Comparison of ENCODE assay signal across 8 cellular contexts in genomic region chr4:185424905-185425599, GRCh38. TPM values are rescaled to one million over a fixed set of nuclear protein-coding genes. Genes with fewer than 3 reads are reported as not detected.
DNase-seq lines count a peak whose midpoint lies in the region; ATAC-seq, FAIRE-seq and TF ChIP-seq lines count a peak whose summit lies in the region.

No MANE protein-coding gene starts in this region.

- H3K27ac Mint-ChIP-seq in activated naive CD8-positive, alpha-beta T cell treated with anti-CD3 and anti-CD28 coated beads for 36 hours: peak overlapping the region; percentile 98

- in situ Hi-C loops in IMR-90 (cut with MboI; ENCODE audit: low sequenced_read_pairs): no loop called here

- peak overlapping the region; percentile 9 to 99 for H4K8ac ChIP-seq in IMR-90 (ENCODE audit: low read depth in 2 of 2, low read length in 2 of 2)

- H3K4me3 Mint-ChIP-seq in activated naive CD8-positive, alpha-beta T cell treated with anti-CD3 and anti-CD28 coated beads for 36 hours: peak overlapping the region; percentile 87

- H3K79me1 ChIP-seq in IMR-90 (ENCODE audit: low read depth in 1 of 2, low read length in 2 of 2): peaks cover 14 to 23% of the 10 kb centered on the region in 2 experiments

- peak overlapping the region; percentile 92 for H3K4me2 ChIP-seq in A549
- peak overlapping the region; percentile 100 for H3K4me2 ChIP-seq in IMR-90 (ENCODE audit: low read depth, low read length)

- peak overlapping the region; percentile 93 for H3K9ac ChIP-seq in IMR-90 (ENCODE audit: low read depth, low read length)

- H3K4me1 ChIP-seq in A549: 0 out of 3 replicates have a peak, but pooled peaks cover 6% of the 10 kb centered on the region
- H3K4me1 ChIP-seq in IMR-90 (ENCODE audit: control insufficient read depth, insufficient read depth, low read length): peaks cover 5% of the 10 kb centered on the region; the same call in 1 of the 2 replicates
- H3K4me1 ChIP-seq in right atrium auricular region: peaks cover 0 to 47% of the 10 kb centered on the region in 2 donors

- no peak for FAIRE-seq in A549 (lab: Jason Lieb, UNC)

- TF ChIP-seq POLR2A in A549 (IDR thresholded peaks at IDR 0.05; ENCODE audit: low read length) (no peak), IMR-90 (IDR thresholded peaks at IDR 0.05; ENCODE audit: low read depth, low read length) (no peak)

- H3K27ac ChIP-seq in A549 (peak overlapping the region; percentile 90 to 95), IMR-90 (ENCODE audit: insufficient read depth, low read length) (peak overlapping the region; percentile 96), right atrium auricular region (peak overlapping the region; percentile 94 to 96)

- peak overlapping the region; percentile 84 for H4K91ac ChIP-seq in IMR-90 (ENCODE audit: insufficient read depth, low read depth, low read length)

- TF ChIP-seq RAD21 in A549 (conservative IDR thresholded peaks at IDR 0.05 in 1 of 2, IDR thresholded peaks at IDR 0.05 in 1 of 2) (no peak), IMR-90 (IDR thresholded peaks at IDR 0.05; ENCODE audit: low read length) (no peak)

- H3K4me3 ChIP-seq in A549 (peak overlapping the region; percentile 74), IMR-90 (ENCODE audit: insufficient read depth, low read depth, low read length) (peak overlapping the region; percentile 63), right atrium auricular region (peak overlapping the region; percentile 69 to 91)

- peak overlapping the region; percentile 84; the same call in 1 of the 2 replicates for H2AK5ac ChIP-seq in IMR-90 (ENCODE audit: low read depth, low read length)

- peak overlapping the region; percentile 10 for H3K18ac ChIP-seq in IMR-90 (ENCODE audit: low read depth, low read length)

- BruUV-seq in IMR-90 (replicated peaks; lab: Mats Ljungman, UMichigan): TSS peak; percentile 77

- H3K9me3 Mint-ChIP-seq in activated naive CD8-positive, alpha-beta T cell treated with anti-CD3 and anti-CD28 coated beads for 36 hours: no peaks in the 10 kb centered on the region

- peak overlapping the region; percentile 44 for H4K5ac ChIP-seq in IMR-90 (ENCODE audit: low read depth, low read length)

- peak overlapping the region; percentile 86 for H3K14ac ChIP-seq in IMR-90 (replicated peaks; ENCODE audit: low read depth, low read length)

- no peak for TF ChIP-seq CTCF in A549 (IDR thresholded peaks at IDR 0.05)
- no peak for TF ChIP-seq CTCF in IMR-90 (conservative IDR thresholded peaks at IDR 0.05; ENCODE audit: low read depth, low read length)
- TF ChIP-seq CTCF in right atrium auricular region (IDR thresholded peaks at IDR 0.05): no peak

- peak overlapping the region; percentile 94 for H3K4ac ChIP-seq in IMR-90 (ENCODE audit: low read depth, low read length)

- H3K9me3 ChIP-seq in A549: no peaks in the 10 kb centered on the region
- H3K9me3 ChIP-seq in IMR-90 (ENCODE audit: control insufficient read depth, insufficient read depth, low read length): no peaks in the 10 kb centered on the region
- H3K9me3 ChIP-seq in right atrium auricular region: no peaks in the 10 kb centered on the region

- DNase-seq in A549 (ENCODE audit: low read depth in 1 of 2, low spot score in 1 of 2): no peak
- peak; percentile 36 for DNase-seq in IMR-90
- DNase-seq in activated naive CD8-positive, alpha-beta T cell treated with anti-CD3 and anti-CD28 coated beads for 36 hours: no peak
- no peak for DNase-seq in right atrium auricular region (ENCODE audit: low spot score)
- no peak for DNase-seq in sciatic nerve (ENCODE audit: low spot score)
- no peak for DNase-seq in NCI-H1048 (lab: John Stamatoyannopoulos, UW)

- 16% methylated on average over 11 of the region's 12 CpGs for WGBS in A549 (ENCODE audit: missing lambda C conversion rate)
- WGBS in IMR-90 (ENCODE audit: extremely low coverage in 2 of 2, insufficient read length in 1 of 2), 2 experiments: 50% methylated on average over 2 of the region's 12 CpGs; no CpG with 5 or more reads in 1 of the 2 experiments

- H4K20me1 ChIP-seq in IMR-90 (ENCODE audit: insufficient read depth, low read length): peaks cover 6% of the 10 kb centered on the region; the same call in 1 of the 2 replicates

- H2AFZ ChIP-seq in IMR-90 (replicated peaks; ENCODE audit: low read length, poor library complexity): peak overlapping the region; percentile 97

- POLR2A ChIA-PET in A549 (lab: Yijun Ruan, JAX): interaction anchor here (0.6 to 1.6 kb wide), 3 partner anchors 15 to 171 kb away, joined by 3 to 8 read pairs (median 4); partner anchors contain the start of genes ANKRD37 and LRP2BP
- POLR2A ChIA-PET in IMR-90 (lab: Charles Lee; ENCODE audit: unreplicated experiment): interaction anchor here (0.6 kb wide), 1 partner anchor 13 kb away, joined by 3 read pairs; no protein-coding TSS in a partner anchor

- peaks cover 12% of the 10 kb centered on the region for H3K36me3 Mint-ChIP-seq in activated naive CD8-positive, alpha-beta T cell treated with anti-CD3 and anti-CD28 coated beads for 36 hours

- H3K27me3 ChIP-seq in IMR-90 (ENCODE audit: control insufficient read depth, insufficient read depth, low read length) (no peaks in the 10 kb centered on the region), right atrium auricular region (no peaks in the 10 kb centered on the region)

- dilution Hi-C loops in IMR-90 (cut with HindIII; ENCODE audit: low sequenced_read_pairs, unreplicated experiment): no loop called here

- H2BK120ac ChIP-seq in IMR-90 (ENCODE audit: low read depth, low read length): peak overlapping the region; percentile 99

- peaks cover 4% of the 10 kb centered on the region for H3K27me3 Mint-ChIP-seq in activated naive CD8-positive, alpha-beta T cell treated with anti-CD3 and anti-CD28 coated beads for 36 hours

- peaks cover 25% of the 10 kb centered on the region for H3K4me1 Mint-ChIP-seq in activated naive CD8-positive, alpha-beta T cell treated with anti-CD3 and anti-CD28 coated beads for 36 hours

- intact Hi-C loops in IMR-90 (cut with micrococcal nuclease) (loop anchor here (2.0 to 5.0 kb wide), 2 partner anchors 46 to 172 kb away; partner anchors contain the start of gene CCDC110), sciatic nerve (cut with DNase I) (no loop called here)

- H3K23ac ChIP-seq in IMR-90 (ENCODE audit: low read depth, low read length): peak overlapping the region; percentile 64

- CTCF ChIA-PET in A549 (lab: Yijun Ruan, JAX) (interaction anchor here (1.0 kb wide), 2 partner anchors 22 to 44 kb away, joined by 3 read pairs; no protein-coding TSS in a partner anchor), IMR-90 (lab: Yijun Ruan, JAX) (no interaction called here)

- H3K56ac ChIP-seq in IMR-90 (ENCODE audit: extremely low read depth, insufficient read depth, low read length): peak overlapping the region; percentile 87

- H3K9me1 ChIP-seq in IMR-90 (ENCODE audit: insufficient read depth, low read length): peaks cover 11% of the 10 kb centered on the region

- ATAC-seq in A549 (peak; percentile 62 to 68), GM18499 (IDR thresholded peaks at IDR 0.05; ENCODE audit: insufficient read depth, unreplicated experiment) (peak; percentile 3), IMR-90 (ENCODE audit: low read depth) (peak; percentile 54), sciatic nerve (peak; percentile 28), GM21360 (IDR thresholded peaks at IDR 0.05; ENCODE audit: unreplicated experiment) (no peak)

- H3K36me3 ChIP-seq in IMR-90 (ENCODE audit: control insufficient read depth, insufficient read depth, low read length): no peaks in the 10 kb centered on the region
- peaks cover 6% of the 10 kb centered on the region for H3K36me3 ChIP-seq in right atrium auricular region

- H2BK5ac ChIP-seq in IMR-90 (ENCODE audit: low read depth, low read length, poor library complexity, severe bottlenecking): peak overlapping the region; percentile 96

- H2AK9ac ChIP-seq in IMR-90 (replicated peaks; ENCODE audit: low read depth, low read length, poor library complexity): peak overlapping the region; percentile 48

- H2BK15ac ChIP-seq in IMR-90 (ENCODE audit: low read depth, low read length): peak overlapping the region; percentile 27; the same call in 1 of the 3 replicates

- no peak overlapping the region for H2BK20ac ChIP-seq in IMR-90 (ENCODE audit: low read depth, low read length)

- TF ChIP-seq EP300 in A549 (IDR thresholded peaks at IDR 0.05): no peak

RNA-seq across cellular contexts. Expression of gene UFSP2, which starts 0.7 kb away (rescaled TPM):
- polyA plus RNA-seq in A549 (2011; rRNA removed) (32.3 and 35.7 TPM in 2 replicates), A549 (2017; fragmentation: RNase III; extraction: RNeasy Plus Mini Kit Qiagen cat#74134 plus additional on column Dnase treatment) (14.8 to 16.0 TPM (median 15.1 TPM) in 3 replicates), IMR-90 (2012; rRNA removed) (19.4 and 21.8 TPM in 2 replicates)
- polyA plus RNA-seq in A549 (2012; cell fraction: cytosol; rRNA removed): 8.0 and 8.9 TPM in 2 replicates
- polyA plus RNA-seq in A549 (2012; cell fraction: nucleus; rRNA removed): 2.8 and 2.9 TPM in 2 replicates
- polyA minus RNA-seq in A549 (2011; rRNA and poly(A)+ RNA removed): 11.3 and 15.2 TPM in 2 replicates
- total RNA-seq in IMR-90 (2012; rRNA removed) (43.7 and 43.9 TPM in 2 replicates), right atrium auricular region (10 to 100 TPM; 28.6 to 35.1 TPM), sciatic nerve (38.9 TPM)
- polyA plus RNA-seq in IMR-90 (2012; cell fraction: cytosol; rRNA removed): 5.3 and 6.6 TPM in 2 replicates
- polyA plus RNA-seq in IMR-90 (2012; cell fraction: nucleus; rRNA removed; ENCODE audit: low replicate concordance): 1.7 and 13.0 TPM in 2 replicates
- total RNA-seq in activated naive CD8-positive, alpha-beta T cell treated with anti-CD3 and anti-CD28 coated beads for 36 hours: 10 to 100 TPM; 25.6 to 27.2 TPM

RNA-seq across cellular contexts. Expression of gene ANKRD37, which starts 28.4 kb away (rescaled TPM):
- polyA plus RNA-seq in A549 (2011; rRNA removed): 4.1 and 5.3 TPM in 2 replicates
- 4.9 and 5.9 TPM in 2 replicates for polyA plus RNA-seq in A549 (2012; cell fraction: cytosol; rRNA removed)
- polyA plus RNA-seq in A549 (2012; cell fraction: nucleus; rRNA removed): 7.4 and 8.2 TPM in 2 replicates
- polyA plus RNA-seq in A549 (2017; fragmentation: RNase III; extraction: RNeasy Plus Mini Kit Qiagen cat#74134 plus additional on column Dnase treatment): 2.7 to 3.5 TPM (median 3.0 TPM) in 3 replicates
- polyA minus RNA-seq in A549 (2011; rRNA and poly(A)+ RNA removed): 4.1 and 4.6 TPM in 2 replicates
- 4.4 and 8.2 TPM in 2 replicates for total RNA-seq in IMR-90 (2012; rRNA removed)
- 7.1 and 8.4 TPM in 2 replicates for polyA plus RNA-seq in IMR-90 (2012; rRNA removed)
- polyA plus RNA-seq in IMR-90 (2012; cell fraction: cytosol; rRNA removed): 11.8 and 12.9 TPM in 2 replicates
- polyA plus RNA-seq in IMR-90 (2012; cell fraction: nucleus; rRNA removed; ENCODE audit: low replicate concordance): 11.8 and 12.2 TPM in 2 replicates
- 10 to 100 TPM; 12.5 to 14.1 TPM for total RNA-seq in activated naive CD8-positive, alpha-beta T cell treated with anti-CD3 and anti-CD28 coated beads for 36 hours
- total RNA-seq in right atrium auricular region: 10 to 100 TPM in 1 of 2 donors, 1 to 10 TPM in 1; 5.5 to 13.8 TPM
- total RNA-seq in sciatic nerve: 25.1 TPM

RNA-seq across cellular contexts. Expression of gene LRP2BP, which starts 29.3 kb away (rescaled TPM):
- polyA plus RNA-seq in A549 (2011; rRNA removed): 0.33 and 0.37 TPM in 2 replicates
- polyA plus RNA-seq in A549 (2012; cell fraction: cytosol; rRNA removed): 0.04 and 0.08 TPM in 2 replicates
- 0.16 and 0.22 TPM in 2 replicates for polyA plus RNA-seq in A549 (2012; cell fraction: nucleus; rRNA removed)
- 0.14 to 0.25 TPM (median 0.23 TPM) in 3 replicates for polyA plus RNA-seq in A549 (2017; fragmentation: RNase III; extraction: RNeasy Plus Mini Kit Qiagen cat#74134 plus additional on column Dnase treatment)
- polyA minus RNA-seq in A549 (2011; rRNA and poly(A)+ RNA removed): 0.29 and 0.34 TPM in 2 replicates
- 0.18 and 0.56 TPM in 2 replicates for total RNA-seq in IMR-90 (2012; rRNA removed)
- 0.06 and 0.10 TPM in 2 replicates for polyA plus RNA-seq in IMR-90 (2012; rRNA removed)
- 0.01 TPM in 1 of 2 replicates, not detected in the other for polyA plus RNA-seq in IMR-90 (2012; cell fraction: cytosol; rRNA removed)
- polyA plus RNA-seq in IMR-90 (2012; cell fraction: nucleus; rRNA removed; ENCODE audit: low replicate concordance): 0.05 and 0.68 TPM in 2 replicates
- under 1 TPM; 0.41 to 0.44 TPM for total RNA-seq in activated naive CD8-positive, alpha-beta T cell treated with anti-CD3 and anti-CD28 coated beads for 36 hours
- total RNA-seq in right atrium auricular region: 1 to 10 TPM in 1 of 2 donors, under 1 TPM in 1; 0.79 to 1.3 TPM
- total RNA-seq in sciatic nerve: 4.9 TPM

RNA-seq across cellular contexts. Expression of gene CCDC110, which starts 46.5 kb away (rescaled TPM):
- polyA plus RNA-seq in A549 (2011; rRNA removed): 0.04 and 0.06 TPM in 2 replicates
- not detected in 2 replicates for polyA plus RNA-seq in A549 (2012; cell fraction: cytosol; rRNA removed)
- polyA plus RNA-seq in A549 (2012; cell fraction: nucleus; rRNA removed): not detected in 2 replicates
- polyA plus RNA-seq in A549 (2017; fragmentation: RNase III; extraction: RNeasy Plus Mini Kit Qiagen cat#74134 plus additional on column Dnase treatment): 0.03 TPM in 1 of 3 replicates, not detected in the others
- polyA minus RNA-seq in A549 (2011; rRNA and poly(A)+ RNA removed): not detected in 2 replicates
- total RNA-seq in IMR-90 (2012; rRNA removed): 0.90 and 1.4 TPM in 2 replicates
- polyA plus RNA-seq in IMR-90 (2012; rRNA removed): 0.37 and 0.46 TPM in 2 replicates
- polyA plus RNA-seq in IMR-90 (2012; cell fraction: cytosol; rRNA removed): 0.13 and 0.21 TPM in 2 replicates
- 0.39 TPM in 1 of 2 replicates, not detected in the other for polyA plus RNA-seq in IMR-90 (2012; cell fraction: nucleus; rRNA removed; ENCODE audit: low replicate concordance)
- under 1 TPM; 0.18 to 0.19 TPM for total RNA-seq in activated naive CD8-positive, alpha-beta T cell treated with anti-CD3 and anti-CD28 coated beads for 36 hours
- total RNA-seq in right atrium auricular region: 1 to 10 TPM; 1.7 to 3.9 TPM
- total RNA-seq in sciatic nerve: 0.36 TPM
